Comparison of ENCODE assay signal across 1 cellular context in genomic region chr18:46155652-46156051, GRCh38.
TF ChIP-seq lines count a peak whose summit lies in the region.

No MANE protein-coding gene starts in this region.

TF ChIP-seq in GM23338, 12 proteins besides CTCF, POLR2A, EP300 and RAD21 (continued from another document):
- no peak for TF ChIP-seq REST (IDR thresholded peaks at IDR 0.05; ENCODE audit: unreplicated experiment)
- no peak for TF ChIP-seq ZNF331 (CRISPR knock-in tag; IDR thresholded peaks at IDR 0.05; ENCODE audit: low read depth)
- no peak for TF ChIP-seq NANOG (IDR thresholded peaks at IDR 0.05; ENCODE audit: borderline replicate concordance)
- TF ChIP-seq EZH2phosphoT487 (IDR thresholded peaks at IDR 0.05; ENCODE audit: unreplicated experiment): no peak
- no peak for TF ChIP-seq CREB1 (CRISPR knock-in tag; IDR thresholded peaks at IDR 0.05; ENCODE audit: low read depth)
- no peak for TF ChIP-seq JUNB (IDR thresholded peaks at IDR 0.05; ENCODE audit: unreplicated experiment)
